Comparison of ENCODE assay signal across 1 cellular context in the genomic region with DNA sequence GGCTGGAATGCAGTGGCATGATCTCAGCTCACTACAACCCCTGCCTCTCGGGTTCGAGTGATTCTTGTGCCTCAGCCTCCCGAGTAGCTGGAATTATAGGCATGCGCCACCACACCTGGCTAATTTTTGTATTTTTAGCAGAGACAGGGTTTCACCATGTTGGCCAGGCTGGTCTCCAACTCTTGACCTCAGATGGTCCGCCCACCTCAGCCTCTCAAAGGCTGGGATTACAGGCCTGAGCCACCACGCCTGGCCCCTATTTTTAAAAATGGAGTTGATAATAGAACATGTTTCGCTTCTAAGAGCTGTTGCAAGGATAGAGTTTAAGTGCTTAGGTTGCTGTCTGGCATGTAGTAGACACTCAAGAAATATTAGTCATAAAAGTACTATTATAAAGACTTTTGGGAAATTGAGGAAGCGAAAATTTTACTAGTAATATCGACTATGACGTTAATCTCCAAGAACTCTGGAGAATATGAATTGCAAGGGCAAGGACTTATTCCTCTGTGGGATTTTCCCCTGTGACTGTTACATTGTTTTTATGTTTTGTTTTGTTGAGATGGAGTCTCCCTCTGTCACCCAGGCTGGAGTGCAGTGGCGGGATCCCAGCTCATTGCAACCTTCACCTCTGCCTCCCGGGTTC.
TF ChIP-seq lines count a peak whose summit lies in the region.

No MANE protein-coding gene starts in this region.

TF ChIP-seq in GM23338, 12 proteins besides CTCF, POLR2A, EP300 and RAD21:
- TF ChIP-seq, protein P1, sequence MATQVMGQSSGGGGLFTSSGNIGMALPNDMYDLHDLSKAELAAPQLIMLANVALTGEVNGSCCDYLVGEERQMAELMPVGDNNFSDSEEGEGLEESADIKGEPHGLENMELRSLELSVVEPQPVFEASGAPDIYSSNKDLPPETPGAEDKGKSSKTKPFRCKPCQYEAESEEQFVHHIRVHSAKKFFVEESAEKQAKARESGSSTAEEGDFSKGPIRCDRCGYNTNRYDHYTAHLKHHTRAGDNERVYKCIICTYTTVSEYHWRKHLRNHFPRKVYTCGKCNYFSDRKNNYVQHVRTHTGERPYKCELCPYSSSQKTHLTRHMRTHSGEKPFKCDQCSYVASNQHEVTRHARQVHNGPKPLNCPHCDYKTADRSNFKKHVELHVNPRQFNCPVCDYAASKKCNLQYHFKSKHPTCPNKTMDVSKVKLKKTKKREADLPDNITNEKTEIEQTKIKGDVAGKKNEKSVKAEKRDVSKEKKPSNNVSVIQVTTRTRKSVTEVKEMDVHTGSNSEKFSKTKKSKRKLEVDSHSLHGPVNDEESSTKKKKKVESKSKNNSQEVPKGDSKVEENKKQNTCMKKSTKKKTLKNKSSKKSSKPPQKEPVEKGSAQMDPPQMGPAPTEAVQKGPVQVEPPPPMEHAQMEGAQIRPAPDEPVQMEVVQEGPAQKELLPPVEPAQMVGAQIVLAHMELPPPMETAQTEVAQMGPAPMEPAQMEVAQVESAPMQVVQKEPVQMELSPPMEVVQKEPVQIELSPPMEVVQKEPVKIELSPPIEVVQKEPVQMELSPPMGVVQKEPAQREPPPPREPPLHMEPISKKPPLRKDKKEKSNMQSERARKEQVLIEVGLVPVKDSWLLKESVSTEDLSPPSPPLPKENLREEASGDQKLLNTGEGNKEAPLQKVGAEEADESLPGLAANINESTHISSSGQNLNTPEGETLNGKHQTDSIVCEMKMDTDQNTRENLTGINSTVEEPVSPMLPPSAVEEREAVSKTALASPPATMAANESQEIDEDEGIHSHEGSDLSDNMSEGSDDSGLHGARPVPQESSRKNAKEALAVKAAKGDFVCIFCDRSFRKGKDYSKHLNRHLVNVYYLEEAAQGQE (IDR thresholded peaks at IDR 0.05; ENCODE audit: unreplicated experiment) = no peak
- TF ChIP-seq ZNF331 (CRISPR knock-in tag; IDR thresholded peaks at IDR 0.05; ENCODE audit: low read depth) (no peak), STAT1 (IDR thresholded peaks at IDR 0.05; ENCODE audit: unreplicated experiment) (no peak), EZH2phosphoT487 (IDR thresholded peaks at IDR 0.05; ENCODE audit: unreplicated experiment) (no peak), ZNF114 (CRISPR knock-in tag; IDR thresholded peaks at IDR 0.05) (no peak), CREB1 (CRISPR knock-in tag; IDR thresholded peaks at IDR 0.05; ENCODE audit: low read depth) (no peak), EZH2 (IDR thresholded peaks at IDR 0.05; ENCODE audit: low read depth, unreplicated experiment) (no peak), POLR2AphosphoS5 (IDR thresholded peaks at IDR 0.05; ENCODE audit: low read depth) (no peak), NANOG (IDR thresholded peaks at IDR 0.05; ENCODE audit: borderline replicate concordance) (no peak), ETS1 (IDR thresholded peaks at IDR 0.05) (no peak), JUNB (IDR thresholded peaks at IDR 0.05; ENCODE audit: unreplicated experiment) (no peak)
- TF ChIP-seq, protein P2, sequence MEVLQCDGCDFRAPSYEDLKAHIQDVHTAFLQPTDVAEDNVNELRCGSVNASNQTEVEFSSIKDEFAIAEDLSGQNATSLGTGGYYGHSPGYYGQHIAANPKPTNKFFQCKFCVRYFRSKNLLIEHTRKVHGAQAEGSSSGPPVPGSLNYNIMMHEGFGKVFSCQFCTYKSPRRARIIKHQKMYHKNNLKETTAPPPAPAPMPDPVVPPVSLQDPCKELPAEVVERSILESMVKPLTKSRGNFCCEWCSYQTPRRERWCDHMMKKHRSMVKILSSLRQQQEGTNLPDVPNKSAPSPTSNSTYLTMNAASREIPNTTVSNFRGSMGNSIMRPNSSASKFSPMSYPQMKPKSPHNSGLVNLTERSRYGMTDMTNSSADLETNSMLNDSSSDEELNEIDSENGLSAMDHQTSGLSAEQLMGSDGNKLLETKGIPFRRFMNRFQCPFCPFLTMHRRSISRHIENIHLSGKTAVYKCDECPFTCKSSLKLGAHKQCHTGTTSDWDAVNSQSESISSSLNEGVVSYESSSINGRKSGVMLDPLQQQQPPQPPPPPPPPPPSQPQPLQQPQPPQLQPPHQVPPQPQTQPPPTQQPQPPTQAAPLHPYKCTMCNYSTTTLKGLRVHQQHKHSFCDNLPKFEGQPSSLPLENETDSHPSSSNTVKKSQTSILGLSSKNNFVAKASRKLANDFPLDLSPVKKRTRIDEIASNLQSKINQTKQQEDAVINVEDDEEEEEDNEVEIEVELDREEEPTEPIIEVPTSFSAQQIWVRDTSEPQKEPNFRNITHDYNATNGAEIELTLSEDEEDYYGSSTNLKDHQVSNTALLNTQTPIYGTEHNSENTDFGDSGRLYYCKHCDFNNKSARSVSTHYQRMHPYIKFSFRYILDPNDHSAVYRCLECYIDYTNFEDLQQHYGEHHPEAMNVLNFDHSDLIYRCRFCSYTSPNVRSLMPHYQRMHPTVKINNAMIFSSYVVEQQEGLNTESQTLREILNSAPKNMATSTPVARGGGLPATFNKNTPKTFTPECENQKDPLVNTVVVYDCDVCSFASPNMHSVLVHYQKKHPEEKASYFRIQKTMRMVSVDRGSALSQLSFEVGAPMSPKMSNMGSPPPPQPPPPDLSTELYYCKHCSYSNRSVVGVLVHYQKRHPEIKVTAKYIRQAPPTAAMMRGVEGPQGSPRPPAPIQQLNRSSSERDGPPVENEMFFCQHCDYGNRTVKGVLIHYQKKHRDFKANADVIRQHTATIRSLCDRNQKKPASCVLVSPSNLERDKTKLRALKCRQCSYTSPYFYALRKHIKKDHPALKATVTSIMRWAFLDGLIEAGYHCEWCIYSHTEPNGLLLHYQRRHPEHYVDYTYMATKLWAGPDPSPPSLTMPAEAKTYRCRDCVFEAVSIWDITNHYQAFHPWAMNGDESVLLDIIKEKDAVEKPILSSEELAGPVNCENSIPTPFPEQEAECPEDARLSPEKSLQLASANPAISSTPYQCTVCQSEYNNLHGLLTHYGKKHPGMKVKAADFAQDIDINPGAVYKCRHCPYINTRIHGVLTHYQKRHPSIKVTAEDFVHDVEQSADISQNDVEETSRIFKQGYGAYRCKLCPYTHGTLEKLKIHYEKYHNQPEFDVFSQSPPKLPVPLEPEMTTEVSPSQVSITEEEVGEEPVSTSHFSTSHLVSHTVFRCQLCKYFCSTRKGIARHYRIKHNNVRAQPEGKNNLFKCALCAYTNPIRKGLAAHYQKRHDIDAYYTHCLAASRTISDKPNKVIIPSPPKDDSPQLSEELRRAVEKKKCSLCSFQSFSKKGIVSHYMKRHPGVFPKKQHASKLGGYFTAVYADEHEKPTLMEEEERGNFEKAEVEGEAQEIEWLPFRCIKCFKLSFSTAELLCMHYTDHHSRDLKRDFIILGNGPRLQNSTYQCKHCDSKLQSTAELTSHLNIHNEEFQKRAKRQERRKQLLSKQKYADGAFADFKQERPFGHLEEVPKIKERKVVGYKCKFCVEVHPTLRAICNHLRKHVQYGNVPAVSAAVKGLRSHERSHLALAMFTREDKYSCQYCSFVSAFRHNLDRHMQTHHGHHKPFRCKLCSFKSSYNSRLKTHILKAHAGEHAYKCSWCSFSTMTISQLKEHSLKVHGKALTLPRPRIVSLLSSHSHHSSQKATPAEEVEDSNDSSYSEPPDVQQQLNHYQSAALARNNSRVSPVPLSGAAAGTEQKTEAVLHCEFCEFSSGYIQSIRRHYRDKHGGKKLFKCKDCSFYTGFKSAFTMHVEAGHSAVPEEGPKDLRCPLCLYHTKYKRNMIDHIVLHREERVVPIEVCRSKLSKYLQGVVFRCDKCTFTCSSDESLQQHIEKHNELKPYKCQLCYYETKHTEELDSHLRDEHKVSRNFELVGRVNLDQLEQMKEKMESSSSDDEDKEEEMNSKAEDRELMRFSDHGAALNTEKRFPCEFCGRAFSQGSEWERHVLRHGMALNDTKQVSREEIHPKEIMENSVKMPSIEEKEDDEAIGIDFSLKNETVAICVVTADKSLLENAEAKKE (CRISPR knock-in tag; IDR thresholded peaks at IDR 0.05) = no peak
